Comparison of ENCODE assay signal across 25 cellular contexts in genomic region chr11:63022422-63022821, GRCh38. TPM values are rescaled to one million over a fixed set of nuclear protein-coding genes. Genes with fewer than 3 reads are reported as not detected.
DNase-seq lines count a peak whose midpoint lies in the region; ATAC-seq and TF ChIP-seq lines count a peak whose summit lies in the region.
"Had no signal": no experiment of that assay in that cellular context is flagged by ENCODE, and none has a peak within 500 bp of the region (broad histone marks: within the 10 kb centered on the region; RNA-seq: fewer than 3 reads in every experiment).

No MANE protein-coding gene starts in this region.

- no peak overlapping the region for H2BK120ac ChIP-seq in IMR-90 (ENCODE audit: low read depth, low read length)

- H2AK5ac ChIP-seq in IMR-90 (ENCODE audit: low read depth, low read length), result no peak overlapping the region

- no peak overlapping the region for H2AK9ac ChIP-seq in IMR-90 (replicated peaks; ENCODE audit: low read depth, low read length, poor library complexity)

- H2BK15ac ChIP-seq in IMR-90 (ENCODE audit: low read depth, low read length), result no peak overlapping the region

- in situ Hi-C loops in IMR-90 (cut with MboI; ENCODE audit: low sequenced_read_pairs), result loop anchor here (5.0 kb wide), 1 partner anchor 115 kb away; no protein-coding TSS in a partner anchor

- no peak overlapping the region for H3K9ac ChIP-seq in IMR-90 (ENCODE audit: low read depth, low read length)
- H3K9ac ChIP-seq: GM23248 had no signal

- no peak overlapping the region for H4K91ac ChIP-seq in IMR-90 (ENCODE audit: insufficient read depth, low read depth, low read length)

- H3K4me3 ChIP-seq in IMR-90 (ENCODE audit: insufficient read depth, low read depth, low read length) (no peak overlapping the region), dorsolateral prefrontal cortex (no peak overlapping the region)
- H3K4me3 ChIP-seq: GM23248, MG63 had no signal

- no peaks in the 10 kb centered on the region for H3K9me1 ChIP-seq in IMR-90 (ENCODE audit: insufficient read depth, low read length)

- H2BK20ac ChIP-seq in IMR-90 (ENCODE audit: low read depth, low read length), result no peak overlapping the region

- H2BK5ac ChIP-seq in IMR-90 (ENCODE audit: low read depth, low read length, poor library complexity, severe bottlenecking), result no peak overlapping the region

- no peak overlapping the region for H3K18ac ChIP-seq in IMR-90 (ENCODE audit: low read depth, low read length)

- no peaks in the 10 kb centered on the region for H3K9me3 ChIP-seq in IMR-90 (ENCODE audit: control insufficient read depth, insufficient read depth, low read length)
- H3K9me3 ChIP-seq: MG63 had no signal

- no peaks in the 10 kb centered on the region for H3K36me3 ChIP-seq in IMR-90 (ENCODE audit: control insufficient read depth, insufficient read depth, low read length)
- H3K36me3 ChIP-seq: MG63 had no signal

- no peaks in the 10 kb centered on the region for H4K20me1 ChIP-seq in IMR-90 (ENCODE audit: insufficient read depth, low read length)

- no peaks in the 10 kb centered on the region for H3K4me1 ChIP-seq in IMR-90 (ENCODE audit: control insufficient read depth, insufficient read depth, low read length)

- CTCF ChIA-PET in IMR-90 (lab: Yijun Ruan, JAX), result interaction anchor here (4.1 kb wide), 1 partner anchor 117 kb away, joined by 59 read pairs; no protein-coding TSS in a partner anchor

- POLR2A ChIA-PET in IMR-90 (lab: Charles Lee; ENCODE audit: unreplicated experiment), result no interaction called here

- no peak for TF ChIP-seq RAD21 in IMR-90 (IDR thresholded peaks at IDR 0.05; ENCODE audit: low read length)

- H3K23ac ChIP-seq in IMR-90 (ENCODE audit: low read depth, low read length), result no peak overlapping the region

- DNase-seq in IMR-90, result no peak
- DNase-seq in SK-N-DZ (ENCODE audit: low spot score), result peak; percentile 98
- DNase-seq in dorsolateral prefrontal cortex, result no peak
- DNase-seq in DMS 273 (lab: John Stamatoyannopoulos, UW; ENCODE audit: unreplicated experiment), result no peak
- DNase-seq in foreskin melanocyte, result no peak
- DNase-seq in NOMO-1 treated with DMSO at 0.1 percent for 48 hours (lab: John Stamatoyannopoulos, UW; ENCODE audit: unreplicated experiment), result no peak
- DNase-seq in C1 segment of cervical spinal cord (lab: John Stamatoyannopoulos, UW), result no peak
- DNase-seq: CD8-positive, alpha-beta memory T cell; GM23248; HCEC 1CT; KG1; MG63; NCI-H1105 treated with DMSO at 0.1 percent for 48 hours; NCI-H146; NCI-H1930; NCI-H446; NCI-H524 treated with DMSO at 0.1 percent for 48 hours; NCI-H774; SHP77; SW 1271 had no signal

- peak overlapping the region; percentile 29 for H2AFZ ChIP-seq in IMR-90 (replicated peaks; ENCODE audit: low read length, poor library complexity)
- H2AFZ ChIP-seq: GM23248 had no signal

- H4K5ac ChIP-seq in IMR-90 (ENCODE audit: low read depth, low read length), result no peak overlapping the region

- no TSS peak for BruUV-seq in IMR-90 (replicated peaks; lab: Mats Ljungman, UMichigan)

- TF ChIP-seq CTCF in IMR-90 (conservative IDR thresholded peaks at IDR 0.05; ENCODE audit: low read depth, low read length) (no peak), dorsolateral prefrontal cortex (IDR thresholded peaks at IDR 0.05 in 54 of 56, conservative IDR thresholded peaks at IDR 0.05 in 2 of 56; ENCODE audit: low read depth in 1 of 56, partially characterized antibody in 56 of 56) (no peak)

- TF ChIP-seq POLR2A in IMR-90 (IDR thresholded peaks at IDR 0.05; ENCODE audit: low read depth, low read length), result no peak

- H3K14ac ChIP-seq in IMR-90 (replicated peaks; ENCODE audit: low read depth, low read length), result no peak overlapping the region

- no peak overlapping the region for H3K56ac ChIP-seq in IMR-90 (ENCODE audit: extremely low read depth, insufficient read depth, low read length)

- intact Hi-C loops in IMR-90 (cut with micrococcal nuclease) (no loop called here), dorsolateral prefrontal cortex (cut with DNase I) (loop anchor here (2.0 to 10.0 kb wide), 2 partner anchors 116 to 612 kb away; no protein-coding TSS in a partner anchor)

- H3K27me3 ChIP-seq in IMR-90 (ENCODE audit: control insufficient read depth, insufficient read depth, low read length), result peaks cover 14% of the 10 kb centered on the region; the same call in 1 of the 2 replicates
- no peaks in the 10 kb centered on the region for H3K27me3 ChIP-seq in dorsolateral prefrontal cortex
- H3K27me3 ChIP-seq: MG63 had no signal

- H3K27ac ChIP-seq in IMR-90 (ENCODE audit: insufficient read depth, low read length), result no peak overlapping the region
- peak overlapping the region in 31 of 59 donors; percentile 0 to 92 (median 77) for H3K27ac ChIP-seq in dorsolateral prefrontal cortex
- H3K27ac ChIP-seq: GM23248, RWPE1 had no signal

- H3K4ac ChIP-seq in IMR-90 (ENCODE audit: low read depth, low read length), result no peak overlapping the region

- no peak for ATAC-seq in IMR-90 (ENCODE audit: low read depth)
- ATAC-seq: Panc1 had no signal

- H4K8ac ChIP-seq in IMR-90 (ENCODE audit: low read depth in 2 of 2, low read length in 2 of 2), result no peak overlapping the region

- no peak overlapping the region for H3K4me2 ChIP-seq in IMR-90 (ENCODE audit: low read depth, low read length)

- dilution Hi-C loops in IMR-90 (cut with HindIII; ENCODE audit: low sequenced_read_pairs, unreplicated experiment), result no loop called here

- H3K79me1 ChIP-seq in IMR-90 (ENCODE audit: low read depth in 1 of 2, low read length in 2 of 2), result no peaks in the 10 kb centered on the region

- WGBS in IMR-90 (ENCODE audit: extremely low coverage in 2 of 2, insufficient read length in 1 of 2), 2 experiments, result 33% methylated on average over 1 of the region's 4 CpGs; no CpG with 5 or more reads in 1 of the 2 experiments

TF ChIP-seq in IMR-90, 13 proteins besides CTCF, POLR2A, EP300 and RAD21:
- TF ChIP-seq MAZ (IDR thresholded peaks at IDR 0.05; ENCODE audit: borderline replicate concordance, low read depth, low read length), result no peak
- no peak for TF ChIP-seq FOS (IDR thresholded peaks at IDR 0.05; ENCODE audit: low read depth, low read length)
- no peak for TF ChIP-seq CEBPB (IDR thresholded peaks at IDR 0.05; ENCODE audit: low read depth, low read length)
- no peak for TF ChIP-seq CHD1 (IDR thresholded peaks at IDR 0.05; ENCODE audit: low read depth, low read length)
- TF ChIP-seq BHLHE40 (IDR thresholded peaks at IDR 0.05; ENCODE audit: low read depth, low read length), result no peak
- TF ChIP-seq NFE2L2 (IDR thresholded peaks at IDR 0.05; ENCODE audit: low read depth, low read length), result no peak
- TF ChIP-seq RCOR1 (IDR thresholded peaks at IDR 0.05; ENCODE audit: insufficient replicate concordance, low read length), result no peak
- no peak for TF ChIP-seq ELK1 (IDR thresholded peaks at IDR 0.05; ENCODE audit: borderline replicate concordance, low read depth, low read length)
- no peak for TF ChIP-seq SMC3 (IDR thresholded peaks at IDR 0.05; ENCODE audit: low read depth, low read length)
- TF ChIP-seq RFX5 (IDR thresholded peaks at IDR 0.05; ENCODE audit: low read depth, low read length), result no peak
- TF ChIP-seq MXI1 (IDR thresholded peaks at IDR 0.05; ENCODE audit: borderline replicate concordance, low read depth, low read length), result no peak
- TF ChIP-seq MAFK (IDR thresholded peaks at IDR 0.05; ENCODE audit: low read depth, low read length), result no peak

RNA-seq across cellular contexts. Expression of gene SLC22A8, which starts 6.8 kb away (rescaled TPM):
- total RNA-seq in IMR-90 (2012; rRNA removed), result not detected in 2 replicates
- not detected in 2 replicates for polyA plus RNA-seq in IMR-90 (2012; rRNA removed)
- polyA plus RNA-seq in IMR-90 (2012; cell fraction: cytosol; rRNA removed), result not detected in 2 replicates
- polyA plus RNA-seq in IMR-90 (2012; cell fraction: nucleus; rRNA removed; ENCODE audit: low replicate concordance), result not detected in 2 replicates
- not detected in 2 replicates for polyA plus RNA-seq in SK-N-DZ (2014; cell fraction: cytosol; rRNA removed)
- 0.45 TPM in 1 of 2 replicates, not detected in the other for polyA plus RNA-seq in SK-N-DZ (2014; cell fraction: nucleus; rRNA removed)
- total RNA-seq in dorsolateral prefrontal cortex, result 1 to 10 TPM in 32 of 120 experiments, under 1 TPM in 14, not detected in 74; 0.08 to 7.8 (median 2.0) TPM
- total RNA-seq: A673; CD8-positive, alpha-beta memory T cell; GM23248; SK-MEL-5 had no signal
- polyA plus RNA-seq: CD14-positive monocyte; CD8-positive, alpha-beta memory T cell; GM23248 had no signal

RNA-seq across cellular contexts. Expression of gene SLC22A6, which starts 37.7 kb away (rescaled TPM):
- not detected in 2 replicates for total RNA-seq in IMR-90 (2012; rRNA removed)
- polyA plus RNA-seq in IMR-90 (2012; rRNA removed), result not detected in 2 replicates
- not detected in 2 replicates for polyA plus RNA-seq in IMR-90 (2012; cell fraction: cytosol; rRNA removed)
- polyA plus RNA-seq in IMR-90 (2012; cell fraction: nucleus; rRNA removed; ENCODE audit: low replicate concordance), result not detected in 2 replicates
- polyA plus RNA-seq in SK-N-DZ (2014; cell fraction: cytosol; rRNA removed), result not detected in 2 replicates
- not detected in 2 replicates for polyA plus RNA-seq in SK-N-DZ (2014; cell fraction: nucleus; rRNA removed)
- total RNA-seq in dorsolateral prefrontal cortex, result 10 to 100 TPM in 2 of 120 experiments, 1 to 10 TPM in 63, under 1 TPM in 49, not detected in 6; 0.22 to 15.5 (median 1.1) TPM
- total RNA-seq: A673; CD8-positive, alpha-beta memory T cell; GM23248; SK-MEL-5 had no signal
- polyA plus RNA-seq: CD14-positive monocyte; CD8-positive, alpha-beta memory T cell; GM23248 had no signal
